In genomic region chr7:102260856-102261255, GRCh38 we compare ENCODE assay signal across 12 cellular contexts. TPM values are rescaled to one million over a fixed set of nuclear protein-coding genes. Genes with fewer than 3 reads are reported as not detected.
DNase-seq lines count a peak whose midpoint lies in the region; ATAC-seq and TF ChIP-seq lines count a peak whose summit lies in the region.
"Had no signal": no experiment of that assay in that cellular context is flagged by ENCODE, and none has a peak within 500 bp of the region (broad histone marks: within the 10 kb centered on the region; RNA-seq: fewer than 3 reads in every experiment).

No MANE protein-coding gene starts in this region.

- H3K4me1 ChIP-seq in GM23338 (ENCODE audit: insufficient read depth), result no peaks in the 10 kb centered on the region
- H3K4me1 ChIP-seq in heart right ventricle, result peaks cover 0 to 5% (median 0%) of the 10 kb centered on the region in 9 donors
- peaks cover 2 to 6% of the 10 kb centered on the region in 2 experiments for H3K4me1 ChIP-seq in trophoblast cell (ENCODE audit: control insufficient read depth in 1 of 2, insufficient read depth in 2 of 2, low read length in 2 of 2)

- no peak overlapping the region for H2BK120ac ChIP-seq in trophoblast cell (ENCODE audit: insufficient read depth, low read length, poor library complexity)

- no peak overlapping the region for H3K4me3 Mint-ChIP-seq in GM23338
- H3K4me3 Mint-ChIP-seq: activated CD4-positive, alpha-beta T cell treated with anti-CD3 and anti-CD28 coated beads, Interleukin-2, amount 10 ng/mL, durations not matched to agents 24 days and 14 days; activated naive CD4-positive, alpha-beta T cell treated with anti-CD3 and anti-CD28 coated beads, Interleukin-2, amount 50 U/mL, for 24 hours had no signal

- no peak overlapping the region for H4K8ac ChIP-seq in trophoblast cell (ENCODE audit: low read depth, low read length)

- H2AFZ ChIP-seq in GM23338 (no peak overlapping the region), trophoblast cell (ENCODE audit: insufficient read depth, low read length, poor library complexity) (no peak overlapping the region)

- H3K79me2 ChIP-seq in GM23338 (replicated peaks; ENCODE audit: insufficient read depth) (no peaks in the 10 kb centered on the region), trophoblast cell (ENCODE audit: control insufficient read depth, insufficient read depth, low read length, poor library complexity) (no peaks in the 10 kb centered on the region)

- TF ChIP-seq CTCF in GM23338 (conservative IDR thresholded peaks at IDR 0.05; ENCODE audit: low read depth in 2 of 2), result no peak
- TF ChIP-seq CTCF in heart right ventricle (IDR thresholded peaks at IDR 0.05), result no peak

- H3K18ac ChIP-seq in trophoblast cell (ENCODE audit: low read length), result no peak overlapping the region

- H3K27ac ChIP-seq in GM23338 (ENCODE audit: low read depth) (no peak overlapping the region), heart right ventricle (no peak overlapping the region), trophoblast cell (ENCODE audit: low read depth, low read length) (no peak overlapping the region)

- no peak overlapping the region for H3K27ac Mint-ChIP-seq in GM23338
- H3K27ac Mint-ChIP-seq: activated CD4-positive, alpha-beta T cell treated with anti-CD3 and anti-CD28 coated beads, Interleukin-2, amount 10 ng/mL, durations not matched to agents 24 days and 14 days; activated naive CD4-positive, alpha-beta T cell treated with anti-CD3 and anti-CD28 coated beads, Interleukin-2, amount 50 U/mL, for 24 hours had no signal

- 0 out of 2 replicates have a peak, but pooled peaks cover 4% of the 10 kb centered on the region for H3F3A ChIP-seq in GM23338 (replicated peaks; ENCODE audit: low read depth)

- no peak overlapping the region for H3K4ac ChIP-seq in trophoblast cell (ENCODE audit: low read depth, low read length)

- H3K4me3 ChIP-seq in GM23338 (no peak overlapping the region), heart right ventricle (no peak overlapping the region), trophoblast cell (ENCODE audit: low read depth, low read length) (no peak overlapping the region)

- no peak overlapping the region for H4K12ac ChIP-seq in trophoblast cell (ENCODE audit: low read depth, low read length)

- H3K27me3 ChIP-seq in GM23338 (ENCODE audit: insufficient read depth) (no peaks in the 10 kb centered on the region), heart right ventricle (no peaks in the 10 kb centered on the region), trophoblast cell (ENCODE audit: insufficient read depth, low read length) (no peaks in the 10 kb centered on the region)

- H4K91ac ChIP-seq in trophoblast cell (ENCODE audit: low read depth, low read length), result no peak overlapping the region

- no peaks in the 10 kb centered on the region for H3K9me3 Mint-ChIP-seq in GM23338
- H3K9me3 Mint-ChIP-seq: activated CD4-positive, alpha-beta T cell treated with anti-CD3 and anti-CD28 coated beads, Interleukin-2, amount 10 ng/mL, durations not matched to agents 24 days and 14 days; activated naive CD4-positive, alpha-beta T cell treated with anti-CD3 and anti-CD28 coated beads, Interleukin-2, amount 50 U/mL, for 24 hours had no signal

- H3K14ac ChIP-seq in trophoblast cell (ENCODE audit: low read length), result no peak overlapping the region

- H2BK5ac ChIP-seq in trophoblast cell (ENCODE audit: low read depth, low read length, poor library complexity), result no peak overlapping the region

- no peak overlapping the region for H2BK12ac ChIP-seq in trophoblast cell (ENCODE audit: low read length)

- H3K36me3 ChIP-seq in GM23338 (ENCODE audit: insufficient read depth) (no peaks in the 10 kb centered on the region), heart right ventricle (no peaks in the 10 kb centered on the region), trophoblast cell (ENCODE audit: control insufficient read depth in 1 of 2, insufficient read depth in 2 of 2, low read length in 2 of 2) (no peaks in the 10 kb centered on the region)

- ATAC-seq in GM23338 (peak; percentile 65), heart right ventricle (peak; percentile 68 to 96 (median 86)), HG03378 (IDR thresholded peaks at IDR 0.05; ENCODE audit: unreplicated experiment) (no peak)

- 0 out of 2 replicates have a peak, but pooled peaks cover 3% of the 10 kb centered on the region for H4K20me1 ChIP-seq in GM23338 (replicated peaks; ENCODE audit: insufficient read depth)

- intact Hi-C loops in heart right ventricle (cut with DNase I), result loop anchor here in 1 of 10 donors (10.0 kb wide), 1 partner anchor 566 kb away; no protein-coding TSS in a partner anchor

- no peak overlapping the region for H2AK5ac ChIP-seq in trophoblast cell (ENCODE audit: low read length)

- H3K4me1 Mint-ChIP-seq in GM23338, result peaks cover 10% of the 10 kb centered on the region
- H3K4me1 Mint-ChIP-seq: activated CD4-positive, alpha-beta T cell treated with anti-CD3 and anti-CD28 coated beads, Interleukin-2, amount 10 ng/mL, durations not matched to agents 24 days and 14 days; activated naive CD4-positive, alpha-beta T cell treated with anti-CD3 and anti-CD28 coated beads, Interleukin-2, amount 50 U/mL, for 24 hours had no signal

- no peak overlapping the region for H3K9ac ChIP-seq in trophoblast cell (ENCODE audit: low read length)

- H3K27me3 Mint-ChIP-seq in GM23338 (ENCODE audit: insufficient read depth, low read depth, poor library complexity), result peaks cover 14% of the 10 kb centered on the region
- H3K27me3 Mint-ChIP-seq: activated CD4-positive, alpha-beta T cell treated with anti-CD3 and anti-CD28 coated beads, Interleukin-2, amount 10 ng/mL, durations not matched to agents 24 days and 14 days; activated naive CD4-positive, alpha-beta T cell treated with anti-CD3 and anti-CD28 coated beads, Interleukin-2, amount 50 U/mL, for 24 hours had no signal

- H3K23ac ChIP-seq in trophoblast cell (ENCODE audit: low read length), result no peak overlapping the region

- no peaks in the 10 kb centered on the region for H3K36me3 Mint-ChIP-seq in GM23338 (ENCODE audit: low read depth)
- H3K36me3 Mint-ChIP-seq: activated naive CD4-positive, alpha-beta T cell treated with anti-CD3 and anti-CD28 coated beads, Interleukin-2, amount 50 U/mL, for 24 hours had no signal

- H3K9me3 ChIP-seq in heart right ventricle (no peaks in the 10 kb centered on the region), trophoblast cell (ENCODE audit: insufficient read depth, low read depth, low read length) (peaks cover 8% of the 10 kb centered on the region)

- H3K4me2 ChIP-seq in GM23338 (no peak overlapping the region), trophoblast cell (ENCODE audit: low read length) (no peak overlapping the region)

- WGBS in heart right ventricle, 2 donors, result 38 to 42% methylated on average over 9 of the region's 9 CpGs
- WGBS in trophoblast cell (ENCODE audit: extremely low coverage, insufficient coverage, insufficient read length), result no CpG with 5 or more reads among the region's 9 CpGs

- no peaks in the 10 kb centered on the region for H3K9me2 ChIP-seq in GM23338 (ENCODE audit: insufficient read depth)

- no peaks in the 10 kb centered on the region for H3K79me1 ChIP-seq in trophoblast cell (ENCODE audit: low read length)

- DNase-seq in GM23338 (ENCODE audit: low spot score) (peak; percentile 57), amniotic epithelial cell (ENCODE audit: low read depth) (peak; percentile 73), heart right ventricle (peak; percentile 48 to 56), trophoblast cell (peak; percentile 49 to 50), SW 1271 (lab: John Stamatoyannopoulos, UW) (no peak)
- no peak for DNase-seq in activated CD8-positive, alpha-beta memory T cell treated with anti-CD3 and anti-CD28 coated beads, Interleukin-2, amount 50 U/mL, for 4 hours
- DNase-seq: activated CD4-positive, alpha-beta T cell treated with anti-CD3 and anti-CD28 coated beads, Interleukin-2, amount 10 ng/mL, durations not matched to agents 24 days and 14 days; DMS79; small intestine; stimulated activated CD8-positive, alpha-beta memory T cell treated with anti-CD3 and anti-CD28 coated beads, Interleukin-4, amount 100 ng/mL, for 48 hours had no signal

TF ChIP-seq in GM23338, 12 proteins besides CTCF, POLR2A, EP300 and RAD21 (continues in another document):
- TF ChIP-seq EZH2 (IDR thresholded peaks at IDR 0.05; ENCODE audit: low read depth, unreplicated experiment) (no peak), POLR2AphosphoS5 (IDR thresholded peaks at IDR 0.05; ENCODE audit: low read depth) (no peak), STAT1 (IDR thresholded peaks at IDR 0.05; ENCODE audit: unreplicated experiment) (no peak), ZNF114 (CRISPR knock-in tag; IDR thresholded peaks at IDR 0.05) (no peak), EZH2phosphoT487 (IDR thresholded peaks at IDR 0.05; ENCODE audit: unreplicated experiment) (no peak), ZNF331 (CRISPR knock-in tag; IDR thresholded peaks at IDR 0.05; ENCODE audit: low read depth) (no peak), JUNB (IDR thresholded peaks at IDR 0.05; ENCODE audit: unreplicated experiment) (no peak), ETS1 (IDR thresholded peaks at IDR 0.05) (no peak), NANOG (IDR thresholded peaks at IDR 0.05; ENCODE audit: borderline replicate concordance) (no peak)

RNA-seq across cellular contexts. Expression of gene SH2B2, which starts 25.8 kb away (rescaled TPM):
- 21.9 and 30.3 TPM in 2 replicates for total RNA-seq in GM23338 (2014; rRNA removed; shearing (Covaris generic))
- polyA plus RNA-seq in GM23338 (2016; fragmentation: Nextera tagmentation; extraction: Ambion mirVana) (5.6 and 8.7 TPM in 2 replicates), heart right ventricle (1 to 10 TPM in 1 of 2 donors, under 1 TPM in 1; 0.95 to 2.3 TPM)
- total RNA-seq in heart right ventricle, result 1 to 10 TPM in 6 of 10 donors, under 1 TPM in 4; 0.83 to 4.2 (median 1.2) TPM
- 64.0 and 68.7 TPM in 2 replicates for polyA plus RNA-seq in trophoblast cell (2013)

Comparison
In these comparisons a context has a peak if more than half of its experiments do, and no peak if none do; other contexts are left out.
1. DNase-seq: peak in GM23338 (single experiment), amniotic epithelial cell (single experiment), heart right ventricle (2 of 2) and trophoblast cell (2 of 2); none in SW 1271 (0 of 2) and activated CD8-positive, alpha-beta memory T cell treated with anti-CD3 and anti-CD28 coated beads, Interleukin-2, amount 50 U/mL, for 4 hours (single experiment).